In genomic region chr11:9573775-9574555, GRCh38 we compare ENCODE assay signal across 8 cellular contexts. TPM values are rescaled to one million over a fixed set of nuclear protein-coding genes. Genes with fewer than 3 reads are reported as not detected.
DNase-seq lines count a peak whose midpoint lies in the region; ATAC-seq and TF ChIP-seq lines count a peak whose summit lies in the region.

No MANE protein-coding gene starts in this region.

- H3K4me3 Mint-ChIP-seq in endothelial cell (ENCODE audit: unreplicated experiment) = peak overlapping the region; percentile 97
- H3K4me3 Mint-ChIP-seq in nephron progenitor cell = peak overlapping the region; percentile 93

- peak overlapping the region; percentile 89 for H3K9ac ChIP-seq in SK-N-MC (ENCODE audit: insufficient read length)

- H3K9me3 Mint-ChIP-seq in endothelial cell (ENCODE audit: unreplicated experiment) = no peaks in the 10 kb centered on the region
- no peaks in the 10 kb centered on the region for H3K9me3 Mint-ChIP-seq in nephron progenitor cell

- peak overlapping the region; percentile 87 for H3K4me3 ChIP-seq in SK-N-MC

- peaks cover 9% of the 10 kb centered on the region for H3K36me3 Mint-ChIP-seq in endothelial cell (ENCODE audit: low read depth, unreplicated experiment)
- peaks cover 26% of the 10 kb centered on the region for H3K36me3 Mint-ChIP-seq in nephron progenitor cell (ENCODE audit: low read depth)

- TF ChIP-seq CTCF in endothelial cell (IDR thresholded peaks at IDR 0.05; ENCODE audit: unreplicated experiment) = no peak
- no peak for TF ChIP-seq CTCF in nephron progenitor cell (IDR thresholded peaks at IDR 0.05)

- H3K4me1 Mint-ChIP-seq in endothelial cell (ENCODE audit: unreplicated experiment) (peaks cover 29% of the 10 kb centered on the region), nephron progenitor cell (peaks cover 77% of the 10 kb centered on the region)

- H3K27ac Mint-ChIP-seq in endothelial cell (ENCODE audit: unreplicated experiment) (no peak overlapping the region), nephron progenitor cell (peak overlapping the region; percentile 95)

- no peaks in the 10 kb centered on the region for H3K9me3 ChIP-seq in SK-N-MC (ENCODE audit: low read depth, low read length)

- peak; percentile 22 for ATAC-seq in HG02678 (IDR thresholded peaks at IDR 0.05; ENCODE audit: unreplicated experiment)

- peaks cover 14% of the 10 kb centered on the region for H3K27me3 Mint-ChIP-seq in endothelial cell (ENCODE audit: unreplicated experiment)
- H3K27me3 Mint-ChIP-seq in nephron progenitor cell (ENCODE audit: low read depth, poor library complexity) = peaks cover 3% of the 10 kb centered on the region

- peaks cover 39% of the 10 kb centered on the region for H3K36me3 ChIP-seq in SK-N-MC (ENCODE audit: insufficient read depth, low read length)

- H3K27ac ChIP-seq in SK-N-MC = peak overlapping the region; percentile 86

- DNase-seq in activated T-cell treated with anti-CD3 and anti-CD28 coated beads for 1 hour (ENCODE audit: low read depth) = peak; percentile 9
- DNase-seq in activated T-cell treated with anti-CD3 and anti-CD28 coated beads for 4 hours = no peak
- no peak for DNase-seq in SK-N-MC (ENCODE audit: low read depth, low spot score)
- DNase-seq in endothelial cell (ENCODE audit: low spot score) = peak; percentile 49
- peak; percentile 58 for DNase-seq in nephron progenitor cell
- DNase-seq in NCI-H128 (lab: John Stamatoyannopoulos, UW; ENCODE audit: unreplicated experiment) = no peak
- DNase-seq in NCI-H2107 (lab: John Stamatoyannopoulos, UW) = no peak

RNA-seq across cellular contexts. Expression of gene WEE1, which starts 0.5 kb away (rescaled TPM):
- 24.0 TPM for total RNA-seq in endothelial cell (ENCODE audit: unreplicated experiment)

Comparison
In these comparisons a context has a peak if more than half of its experiments do, and no peak if none do; other contexts are left out.
1. DNase-seq: peak in activated T-cell treated with anti-CD3 and anti-CD28 coated beads for 1 hour (single experiment), endothelial cell (single experiment) and nephron progenitor cell (single experiment); none in activated T-cell treated with anti-CD3 and anti-CD28 coated beads for 4 hours (single experiment), SK-N-MC (single experiment), NCI-H128 (single experiment) and NCI-H2107 (single experiment).